2 cellular contexts compared by ENCODE assay signal in the genomic region with DNA sequence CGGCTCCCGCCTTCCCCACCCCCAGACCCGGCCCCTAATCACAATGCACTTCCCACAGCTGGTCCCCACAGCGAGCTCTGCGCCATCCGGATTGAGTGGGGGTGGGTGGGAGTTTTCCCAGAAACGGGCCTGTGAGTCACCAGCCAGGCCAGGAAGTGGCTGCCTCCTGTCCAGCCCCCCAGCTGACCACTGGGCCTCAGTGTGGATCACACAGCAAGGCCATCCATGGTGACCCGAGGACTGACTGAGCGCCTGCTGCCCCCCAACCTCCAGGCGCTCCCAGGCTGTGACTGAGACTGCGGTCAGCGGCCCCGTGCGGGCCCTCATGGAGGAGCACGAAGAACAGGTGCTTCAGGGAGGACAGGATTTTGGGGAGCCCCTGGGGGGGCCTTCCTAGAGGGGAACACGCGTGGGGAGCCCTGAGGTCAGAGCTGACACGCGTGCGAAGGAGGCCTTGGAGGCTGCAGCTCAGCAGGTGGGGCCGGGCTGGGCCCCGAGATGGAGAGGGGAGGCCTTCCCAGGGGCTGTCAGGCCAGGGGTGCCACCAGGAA.
TF ChIP-seq lines count a peak whose summit lies in the region.

No MANE protein-coding gene starts in this region.

TF ChIP-seq in SK-N-SH, 30 proteins besides CTCF, POLR2A, EP300 and RAD21 (continues in another document):
- peak; percentile 76; the same call in 1 of the 2 replicates for TF ChIP-seq FOSL2 (IDR thresholded peaks at IDR 0.05; ENCODE audit: borderline replicate concordance, low read depth)
- no peak for TF ChIP-seq FOXJ3 (CRISPR knock-in tag; IDR thresholded peaks at IDR 0.05)
- no peak for TF ChIP-seq CHD2 (IDR thresholded peaks at IDR 0.05; ENCODE audit: low read length, partially characterized antibody)
- no peak for TF ChIP-seq GATA2 (CRISPR knock-in tag; IDR thresholded peaks at IDR 0.05)
- no peak for TF ChIP-seq NFIC (IDR thresholded peaks at IDR 0.05; ENCODE audit: borderline replicate concordance)
- TF ChIP-seq JUND (IDR thresholded peaks at IDR 0.05): no peak; the same call in 1 of the 2 replicates
- TF ChIP-seq, protein P1, sequence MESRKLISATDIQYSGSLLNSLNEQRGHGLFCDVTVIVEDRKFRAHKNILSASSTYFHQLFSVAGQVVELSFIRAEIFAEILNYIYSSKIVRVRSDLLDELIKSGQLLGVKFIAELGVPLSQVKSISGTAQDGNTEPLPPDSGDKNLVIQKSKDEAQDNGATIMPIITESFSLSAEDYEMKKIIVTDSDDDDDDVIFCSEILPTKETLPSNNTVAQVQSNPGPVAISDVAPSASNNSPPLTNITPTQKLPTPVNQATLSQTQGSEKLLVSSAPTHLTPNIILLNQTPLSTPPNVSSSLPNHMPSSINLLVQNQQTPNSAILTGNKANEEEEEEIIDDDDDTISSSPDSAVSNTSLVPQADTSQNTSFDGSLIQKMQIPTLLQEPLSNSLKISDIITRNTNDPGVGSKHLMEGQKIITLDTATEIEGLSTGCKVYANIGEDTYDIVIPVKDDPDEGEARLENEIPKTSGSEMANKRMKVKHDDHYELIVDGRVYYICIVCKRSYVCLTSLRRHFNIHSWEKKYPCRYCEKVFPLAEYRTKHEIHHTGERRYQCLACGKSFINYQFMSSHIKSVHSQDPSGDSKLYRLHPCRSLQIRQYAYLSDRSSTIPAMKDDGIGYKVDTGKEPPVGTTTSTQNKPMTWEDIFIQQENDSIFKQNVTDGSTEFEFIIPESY (IDR thresholded peaks at IDR 0.05; ENCODE audit: borderline replicate concordance, low read depth): no peak
- TF ChIP-seq EZH2phosphoT487 (IDR thresholded peaks at IDR 0.05; ENCODE audit: borderline replicate concordance, low read depth): no peak
- no peak for TF ChIP-seq SMC3 (IDR thresholded peaks at IDR 0.05; ENCODE audit: low read depth, low read length)
- no peak for TF ChIP-seq YY1 (IDR thresholded peaks at IDR 0.05; ENCODE audit: low read depth)
- TF ChIP-seq, protein P2, sequence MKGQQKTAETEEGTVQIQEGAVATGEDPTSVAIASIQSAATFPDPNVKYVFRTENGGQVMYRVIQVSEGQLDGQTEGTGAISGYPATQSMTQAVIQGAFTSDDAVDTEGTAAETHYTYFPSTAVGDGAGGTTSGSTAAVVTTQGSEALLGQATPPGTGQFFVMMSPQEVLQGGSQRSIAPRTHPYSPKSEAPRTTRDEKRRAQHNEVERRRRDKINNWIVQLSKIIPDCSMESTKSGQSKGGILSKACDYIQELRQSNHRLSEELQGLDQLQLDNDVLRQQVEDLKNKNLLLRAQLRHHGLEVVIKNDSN (IDR thresholded peaks at IDR 0.05; ENCODE audit: borderline replicate concordance, low read depth): no peak; the same call in 1 of the 2 replicates
- no peak for TF ChIP-seq REST (IDR thresholded peaks at IDR 0.05; ENCODE audit: low read depth, low read length)
- TF ChIP-seq, protein P3, sequence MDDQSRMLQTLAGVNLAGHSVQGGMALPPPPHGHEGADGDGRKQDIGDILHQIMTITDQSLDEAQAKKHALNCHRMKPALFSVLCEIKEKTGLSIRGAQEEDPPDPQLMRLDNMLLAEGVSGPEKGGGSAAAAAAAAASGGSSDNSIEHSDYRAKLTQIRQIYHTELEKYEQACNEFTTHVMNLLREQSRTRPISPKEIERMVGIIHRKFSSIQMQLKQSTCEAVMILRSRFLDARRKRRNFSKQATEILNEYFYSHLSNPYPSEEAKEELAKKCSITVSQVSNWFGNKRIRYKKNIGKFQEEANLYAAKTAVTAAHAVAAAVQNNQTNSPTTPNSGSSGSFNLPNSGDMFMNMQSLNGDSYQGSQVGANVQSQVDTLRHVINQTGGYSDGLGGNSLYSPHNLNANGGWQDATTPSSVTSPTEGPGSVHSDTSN (IDR thresholded peaks at IDR 0.05): peak; percentile 39; the same call in 1 of the 2 replicates
- TF ChIP-seq POLR2AphosphoS5 (IDR thresholded peaks at IDR 0.05; ENCODE audit: low read depth, low read length): peak; percentile 36; the same call in 1 of the 2 replicates
- no peak for TF ChIP-seq RCOR1 (IDR thresholded peaks at IDR 0.05; ENCODE audit: low read length)
- no peak for TF ChIP-seq TEAD4 (IDR thresholded peaks at IDR 0.05; ENCODE audit: borderline replicate concordance, insufficient read depth)
- TF ChIP-seq MEF2A (IDR thresholded peaks at IDR 0.05; ENCODE audit: borderline replicate concordance, low read depth): no peak
- TF ChIP-seq, protein P4, sequence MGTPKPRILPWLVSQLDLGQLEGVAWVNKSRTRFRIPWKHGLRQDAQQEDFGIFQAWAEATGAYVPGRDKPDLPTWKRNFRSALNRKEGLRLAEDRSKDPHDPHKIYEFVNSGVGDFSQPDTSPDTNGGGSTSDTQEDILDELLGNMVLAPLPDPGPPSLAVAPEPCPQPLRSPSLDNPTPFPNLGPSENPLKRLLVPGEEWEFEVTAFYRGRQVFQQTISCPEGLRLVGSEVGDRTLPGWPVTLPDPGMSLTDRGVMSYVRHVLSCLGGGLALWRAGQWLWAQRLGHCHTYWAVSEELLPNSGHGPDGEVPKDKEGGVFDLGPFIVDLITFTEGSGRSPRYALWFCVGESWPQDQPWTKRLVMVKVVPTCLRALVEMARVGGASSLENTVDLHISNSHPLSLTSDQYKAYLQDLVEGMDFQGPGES (IDR thresholded peaks at IDR 0.05; ENCODE audit: low read depth, low read length): no peak
- no peak for TF ChIP-seq MXI1 (IDR thresholded peaks at IDR 0.05; ENCODE audit: low read depth, low read length)
- TF ChIP-seq FOXM1 (IDR thresholded peaks at IDR 0.05; ENCODE audit: low read depth): no peak
- TF ChIP-seq NRF1 (IDR thresholded peaks at IDR 0.05; ENCODE audit: low read depth, low read length): no peak
- peak; percentile 78; the same call in 1 of the 2 replicates for TF ChIP-seq TCF12 (IDR thresholded peaks at IDR 0.05)
- TF ChIP-seq RFX5 (IDR thresholded peaks at IDR 0.05; ENCODE audit: low read length): no peak

TF ChIP-seq in GM12891, 5 proteins besides CTCF, POLR2A, EP300 and RAD21:
- TF ChIP-seq POLR2AphosphoS5 (IDR thresholded peaks at IDR 0.05; ENCODE audit: low read depth, low read length) (no peak), POU2F2 (IDR thresholded peaks at IDR 0.05; ENCODE audit: low read depth, low read length) (no peak), TAF1 (IDR thresholded peaks at IDR 0.05; ENCODE audit: low read depth, low read length) (no peak), SPI1 (IDR thresholded peaks at IDR 0.05; ENCODE audit: low read depth, low read length) (no peak), PAX5 (IDR thresholded peaks at IDR 0.05; ENCODE audit: insufficient read depth, low read length, severe bottlenecking) (no peak)
TF ChIP-seq in GM12891: peak in this region for 0.
